ENCODE assay signal across 8 cellular contexts in the genomic region with DNA sequence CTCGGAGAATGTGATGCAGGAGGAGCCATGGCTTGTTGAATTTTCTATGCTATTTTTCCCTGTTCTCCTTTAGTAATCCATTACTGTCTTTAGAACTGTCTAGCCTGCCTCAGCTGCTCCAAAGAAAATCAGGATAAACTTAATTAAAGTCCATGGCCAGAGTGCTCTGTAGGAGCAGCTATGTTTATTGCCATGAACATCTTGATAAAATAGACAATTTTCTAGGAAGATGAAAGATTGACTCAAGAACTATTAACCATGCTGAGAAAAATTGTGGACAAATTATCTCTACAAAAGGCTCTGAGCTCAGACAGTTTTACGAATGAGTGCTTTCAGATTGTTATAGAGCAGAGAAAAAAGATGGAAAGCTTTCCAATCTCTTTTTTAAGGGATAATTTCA.
"Had no signal": no experiment of that assay in that cellular context is flagged by ENCODE, and none has a peak within 500 bp of the region (broad histone marks: within the 10 kb centered on the region; RNA-seq: fewer than 3 reads in every experiment).

No MANE protein-coding gene starts in this region.

- H3K4me3 ChIP-seq: K562 had no signal

- DNase-seq: IMR-90, KBM-7, KG1 had no signal

- H3K4me3 Mint-ChIP-seq: IgD-negative memory B cell had no signal

- ATAC-seq: HepG2, K562 had no signal

- H3K27ac ChIP-seq: HL-60 had no signal

- H3K27ac Mint-ChIP-seq: IgD-negative memory B cell had no signal

- FAIRE-seq: HepG2, HTR-8/SVneo, K562 had no signal
